ENCODE assay signal across 1 cellular context in genomic region chr12:131487379-131488129, GRCh38.
A peak's percentile ranks its signal among the peaks of the same experiment; 100 is the strongest.
TF ChIP-seq lines count a peak whose summit lies in the region.

No MANE protein-coding gene starts in this region.

TF ChIP-seq in K562, 482 proteins besides CTCF, POLR2A, EP300 and RAD21 (continued from another document):
- TF ChIP-seq CREB5 (CRISPR knock-in tag; IDR thresholded peaks at IDR 0.05) (no peak), ATF1 (CRISPR knock-in tag; IDR thresholded peaks at IDR 0.05) (no peak), ATF1 (tag; IDR thresholded peaks at IDR 0.05) (no peak), MAFG (tag; conservative IDR thresholded peaks at IDR 0.05) (0 out of 2 replicates have a peak, but pooled peaks have one; percentile 14), ZNF592 (IDR thresholded peaks at IDR 0.05) (no peak), ETV1 (tag; conservative IDR thresholded peaks at IDR 0.05; ENCODE audit: low read depth) (no peak), NR3C1 (CRISPR knock-in tag; IDR thresholded peaks at IDR 0.05) (no peak), SMARCA5 (IDR thresholded peaks at IDR 0.05) (no peak), MYBL2 (IDR thresholded peaks at IDR 0.05; ENCODE audit: low read depth) (no peak), MYBL2 (CRISPR knock-in tag; IDR thresholded peaks at IDR 0.05; ENCODE audit: borderline replicate concordance) (no peak), SMARCC2 (IDR thresholded peaks at IDR 0.05; ENCODE audit: low read depth) (no peak), FOXJ2 (tag; IDR thresholded peaks at IDR 0.05) (no peak)
